In the genomic region with DNA sequence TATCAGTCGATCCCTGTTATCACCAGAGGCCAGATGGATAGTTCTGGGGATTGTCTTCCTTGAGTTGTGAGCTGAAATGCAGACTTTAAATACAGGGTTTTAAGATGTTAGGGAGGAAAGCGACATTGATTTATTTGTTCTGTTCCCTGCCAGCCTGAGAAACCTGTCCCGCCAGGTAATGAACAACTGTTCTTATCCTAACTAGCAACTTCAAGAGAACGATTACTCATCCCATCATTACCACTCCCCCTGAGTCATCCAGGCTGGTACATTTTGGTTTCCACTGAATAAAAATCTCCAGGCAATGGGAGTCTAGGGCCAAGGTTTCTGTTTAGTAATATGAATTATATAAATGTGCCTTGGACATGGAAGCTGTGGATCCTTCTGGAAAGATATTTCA, we compare ENCODE assay signal across 10 cellular contexts.
DNase-seq lines count a peak whose midpoint lies in the region; ATAC-seq, FAIRE-seq and TF ChIP-seq lines count a peak whose summit lies in the region.
"Had no signal": no experiment of that assay in that cellular context is flagged by ENCODE, and none has a peak within 500 bp of the region (broad histone marks: within the 10 kb centered on the region; RNA-seq: fewer than 3 reads in every experiment).

No MANE protein-coding gene starts in this region.

- H3K27me3 ChIP-seq in bronchial epithelial cell (ENCODE audit: control insufficient read depth, insufficient read depth, low read length), result no peaks in the 10 kb centered on the region
- H3K27me3 ChIP-seq in neural cell (ENCODE audit: insufficient read depth, low read depth, low read length), result no peaks in the 10 kb centered on the region
- no peaks in the 10 kb centered on the region for H3K27me3 ChIP-seq in H7 (ENCODE audit: control insufficient read depth, insufficient read depth, low read length)

- H3K9me3 ChIP-seq in neural cell (ENCODE audit: low read length), result no peaks in the 10 kb centered on the region

- H4K20me1 ChIP-seq in neural cell (ENCODE audit: insufficient read depth), result no peaks in the 10 kb centered on the region

- peak overlapping the region; percentile 83 for H3K27ac ChIP-seq in neural cell (ENCODE audit: low read length)

- H2AFZ ChIP-seq in neural cell (ENCODE audit: low read depth, low read length), result no peak overlapping the region

- peak; percentile 45 for DNase-seq in EL
- DNase-seq in NCI-H1694 (lab: John Stamatoyannopoulos, UW), result peak; percentile 33
- DNase-seq in bronchial epithelial cell (ENCODE audit: low read depth), result peak; percentile 94
- DNase-seq in H7, result no peak
- no peak for DNase-seq in 8988T
- DNase-seq: erythroblast had no signal

- no peaks in the 10 kb centered on the region for H3K9me2 ChIP-seq in neural cell (ENCODE audit: insufficient read depth, low read length)

- H3K36me3 ChIP-seq in bronchial epithelial cell (ENCODE audit: control insufficient read depth, insufficient read depth, low read length) (no peaks in the 10 kb centered on the region), neural cell (ENCODE audit: insufficient read depth, low read length) (no peaks in the 10 kb centered on the region), H7 (replicated peaks; ENCODE audit: control insufficient read depth, insufficient read depth, low read length) (no peaks in the 10 kb centered on the region; the same call in 1 of the 2 replicates)

- no peak for ATAC-seq in GM21737 (IDR thresholded peaks at IDR 0.05; ENCODE audit: unreplicated experiment)
- no peak for ATAC-seq in GM19328 (IDR thresholded peaks at IDR 0.05; ENCODE audit: unreplicated experiment)
- ATAC-seq: HepG2 had no signal

- H3F3A ChIP-seq in neural cell (ENCODE audit: insufficient read depth, low read length, poor library complexity, severe bottlenecking), result no peaks in the 10 kb centered on the region

- no peak for FAIRE-seq in bronchial epithelial cell (lab: Jason Lieb, UNC)
- FAIRE-seq: HepG2 had no signal

- TF ChIP-seq CTCF in bronchial epithelial cell (IDR thresholded peaks at IDR 0.05; ENCODE audit: insufficient read depth, low read length, severe bottlenecking), result no peak
- no peak for TF ChIP-seq CTCF in neural cell (IDR thresholded peaks at IDR 0.05; ENCODE audit: poor library complexity, severe bottlenecking)

- no peak for TF ChIP-seq EP300 in neural cell (conservative IDR thresholded peaks at IDR 0.05; ENCODE audit: poor library complexity, severe bottlenecking)

- H3K9ac ChIP-seq in neural cell (ENCODE audit: low read length), result peak overlapping the region; percentile 35

- no peak overlapping the region for H3K4me3 ChIP-seq in bronchial epithelial cell (ENCODE audit: low read depth, low read length)
- peak overlapping the region; percentile 19 for H3K4me3 ChIP-seq in neural cell (ENCODE audit: low read length)
- H3K4me3 ChIP-seq in H7 (ENCODE audit: insufficient read depth, low read depth, low read length), result no peak overlapping the region

- peak overlapping the region; percentile 31 for H3K4me2 ChIP-seq in neural cell (ENCODE audit: low read length)

- no peaks in the 10 kb centered on the region for H3K79me2 ChIP-seq in neural cell (replicated peaks; ENCODE audit: insufficient read depth, low read length)

- TF ChIP-seq RAD21 in neural cell (conservative IDR thresholded peaks at IDR 0.05), result no peak

TF ChIP-seq in neural cell, 6 proteins besides CTCF, POLR2A, EP300 and RAD21:
- TF ChIP-seq POLR2AphosphoS5 (IDR thresholded peaks at IDR 0.05), result no peak
- TF ChIP-seq SMC3 (conservative IDR thresholded peaks at IDR 0.05; ENCODE audit: poor library complexity), result no peak
- TF ChIP-seq, protein P1, sequence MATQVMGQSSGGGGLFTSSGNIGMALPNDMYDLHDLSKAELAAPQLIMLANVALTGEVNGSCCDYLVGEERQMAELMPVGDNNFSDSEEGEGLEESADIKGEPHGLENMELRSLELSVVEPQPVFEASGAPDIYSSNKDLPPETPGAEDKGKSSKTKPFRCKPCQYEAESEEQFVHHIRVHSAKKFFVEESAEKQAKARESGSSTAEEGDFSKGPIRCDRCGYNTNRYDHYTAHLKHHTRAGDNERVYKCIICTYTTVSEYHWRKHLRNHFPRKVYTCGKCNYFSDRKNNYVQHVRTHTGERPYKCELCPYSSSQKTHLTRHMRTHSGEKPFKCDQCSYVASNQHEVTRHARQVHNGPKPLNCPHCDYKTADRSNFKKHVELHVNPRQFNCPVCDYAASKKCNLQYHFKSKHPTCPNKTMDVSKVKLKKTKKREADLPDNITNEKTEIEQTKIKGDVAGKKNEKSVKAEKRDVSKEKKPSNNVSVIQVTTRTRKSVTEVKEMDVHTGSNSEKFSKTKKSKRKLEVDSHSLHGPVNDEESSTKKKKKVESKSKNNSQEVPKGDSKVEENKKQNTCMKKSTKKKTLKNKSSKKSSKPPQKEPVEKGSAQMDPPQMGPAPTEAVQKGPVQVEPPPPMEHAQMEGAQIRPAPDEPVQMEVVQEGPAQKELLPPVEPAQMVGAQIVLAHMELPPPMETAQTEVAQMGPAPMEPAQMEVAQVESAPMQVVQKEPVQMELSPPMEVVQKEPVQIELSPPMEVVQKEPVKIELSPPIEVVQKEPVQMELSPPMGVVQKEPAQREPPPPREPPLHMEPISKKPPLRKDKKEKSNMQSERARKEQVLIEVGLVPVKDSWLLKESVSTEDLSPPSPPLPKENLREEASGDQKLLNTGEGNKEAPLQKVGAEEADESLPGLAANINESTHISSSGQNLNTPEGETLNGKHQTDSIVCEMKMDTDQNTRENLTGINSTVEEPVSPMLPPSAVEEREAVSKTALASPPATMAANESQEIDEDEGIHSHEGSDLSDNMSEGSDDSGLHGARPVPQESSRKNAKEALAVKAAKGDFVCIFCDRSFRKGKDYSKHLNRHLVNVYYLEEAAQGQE (IDR thresholded peaks at IDR 0.05; ENCODE audit: borderline replicate concordance), result no peak
- no peak for TF ChIP-seq TAF1 (IDR thresholded peaks at IDR 0.05; ENCODE audit: low read depth)
- no peak for TF ChIP-seq EZH2 (IDR thresholded peaks at IDR 0.05; ENCODE audit: borderline replicate concordance, insufficient read depth, low read length, poor library complexity, severe bottlenecking)
- TF ChIP-seq MXI1 (conservative IDR thresholded peaks at IDR 0.05; ENCODE audit: poor library complexity, severe bottlenecking), result no peak

Comparison
In these comparisons a context has a peak if more than half of its experiments do, and no peak if none do; other contexts are left out.
1. DNase-seq: peak in EL (single experiment), NCI-H1694 (single experiment) and bronchial epithelial cell (single experiment); none in H7 (single experiment) and 8988T (single experiment).